ENCODE assay signal across 10 cellular contexts in genomic region chr14:52380294-52380693, GRCh38.
A peak's percentile ranks its signal among the peaks of the same experiment; 100 is the strongest.
DNase-seq lines count a peak whose midpoint lies in the region; ATAC-seq and TF ChIP-seq lines count a peak whose summit lies in the region.
"Had no signal": no experiment of that assay in that cellular context is flagged by ENCODE, and none has a peak within 500 bp of the region (broad histone marks: within the 10 kb centered on the region; RNA-seq: fewer than 3 reads in every experiment).

No MANE protein-coding gene starts in this region.

- no peak overlapping the region for H3K4me3 Mint-ChIP-seq in CD4-positive, alpha-beta T cell

- CTCF ChIA-PET in CD4-positive, alpha-beta T cell (lab: Charles Lee) = interaction anchor here (1.4 kb wide), 1 partner anchor 21 kb away, joined by 4 read pairs; no protein-coding TSS in a partner anchor

- POLR2A ChIA-PET in CD4-positive, alpha-beta T cell (lab: Charles Lee) = no interaction called here

- no peaks in the 10 kb centered on the region for H3K27me3 ChIP-seq in ACC112 (ENCODE audit: insufficient read depth, low read length)
- H3K27me3 ChIP-seq in CD4-positive, alpha-beta T cell (ENCODE audit: control insufficient read depth, insufficient read depth, low read length) = no peaks in the 10 kb centered on the region
- H3K27me3 ChIP-seq: BLaER1 treated with 17β-estradiol and CSF1 and Interleukin-3, amounts not matched to agents 10 nM and 100 nM had no signal

- peaks cover 16% of the 10 kb centered on the region for H3K4me1 ChIP-seq in ACC112 (ENCODE audit: control insufficient read depth, insufficient read depth, low read length, unreplicated experiment)
- H3K4me1 ChIP-seq: BLaER1 treated with 17β-estradiol and CSF1 and Interleukin-3, amounts not matched to agents 10 nM and 100 nM had no signal

- peaks cover 5% of the 10 kb centered on the region for H3K9me3 Mint-ChIP-seq in CD4-positive, alpha-beta T cell

- no peak overlapping the region for H3K27ac Mint-ChIP-seq in CD4-positive, alpha-beta T cell

- intact Hi-C loops in CD4-positive, alpha-beta T cell (cut with DNase I, micrococcal nuclease) = no loop called here

- H3K9me3 ChIP-seq in CD4-positive, alpha-beta T cell (ENCODE audit: control insufficient read depth, low read length) = no peaks in the 10 kb centered on the region

- peak; percentile 95 for ATAC-seq in HG02943 (IDR thresholded peaks at IDR 0.05; ENCODE audit: low read depth, unreplicated experiment)
- no peak for ATAC-seq in CD4-positive, alpha-beta T cell (ENCODE audit: poor library complexity)

- no peaks in the 10 kb centered on the region for H3K36me3 ChIP-seq in ACC112 (ENCODE audit: insufficient read depth, low read length)
- H3K36me3 ChIP-seq: BLaER1 treated with 17β-estradiol and CSF1 and Interleukin-3, amounts not matched to agents 10 nM and 100 nM had no signal

- H3K27ac ChIP-seq in ACC112 (ENCODE audit: low read depth, low read length) = peak overlapping the region; percentile 80
- no peak overlapping the region for H3K27ac ChIP-seq in CD4-positive, alpha-beta T cell (ENCODE audit: low read depth, low read length)
- H3K27ac ChIP-seq: BLaER1 treated with 17β-estradiol and CSF1 and Interleukin-3, amounts not matched to agents 10 nM and 100 nM had no signal

- no peaks in the 10 kb centered on the region for H3K27me3 Mint-ChIP-seq in CD4-positive, alpha-beta T cell

- H3K36me3 Mint-ChIP-seq in CD4-positive, alpha-beta T cell (ENCODE audit: low read depth) = peaks cover 4% of the 10 kb centered on the region

- DNase-seq in GM19238 (ENCODE audit: insufficient read length, low spot score) (peak; percentile 21), SW480 (ENCODE audit: low spot score) (peak; percentile 10), SW 1271 (lab: John Stamatoyannopoulos, UW) (no peak), hippocampal formation (lab: John Stamatoyannopoulos, UW) (no peak), HuH-7 (ENCODE audit: low spot score) (no peak)
- no peak for DNase-seq in CD4-positive, alpha-beta T cell
- DNase-seq: substantia nigra had no signal

- H3K4me3 ChIP-seq in ACC112 (ENCODE audit: low read depth, low read length) = no peak overlapping the region
- H3K4me3 ChIP-seq: BLaER1 treated with 17β-estradiol and CSF1 and Interleukin-3, amounts not matched to agents 10 nM and 100 nM had no signal

- no peaks in the 10 kb centered on the region for H3K4me1 Mint-ChIP-seq in CD4-positive, alpha-beta T cell (ENCODE audit: low read depth)

- H2AFZ ChIP-seq in ACC112 (ENCODE audit: low read length, unreplicated experiment) = no peak overlapping the region

- TF ChIP-seq CTCF in CD4-positive, alpha-beta T cell (IDR thresholded peaks at IDR 0.05) = no peak

- H3K79me2 ChIP-seq in ACC112 (ENCODE audit: control insufficient read depth, insufficient read depth, low read length, unreplicated experiment) = no peaks in the 10 kb centered on the region

Comparison
In these comparisons a context has a peak if more than half of its experiments do, and no peak if none do; other contexts are left out.
1. DNase-seq: peak in GM19238 (single experiment) and SW480 (single experiment); none in SW 1271 (0 of 2), hippocampal formation (0 of 2), CD4-positive, alpha-beta T cell (0 of 10) and HuH-7 (single experiment).